Comparison of ENCODE assay signal across 12 cellular contexts in the genomic region with DNA sequence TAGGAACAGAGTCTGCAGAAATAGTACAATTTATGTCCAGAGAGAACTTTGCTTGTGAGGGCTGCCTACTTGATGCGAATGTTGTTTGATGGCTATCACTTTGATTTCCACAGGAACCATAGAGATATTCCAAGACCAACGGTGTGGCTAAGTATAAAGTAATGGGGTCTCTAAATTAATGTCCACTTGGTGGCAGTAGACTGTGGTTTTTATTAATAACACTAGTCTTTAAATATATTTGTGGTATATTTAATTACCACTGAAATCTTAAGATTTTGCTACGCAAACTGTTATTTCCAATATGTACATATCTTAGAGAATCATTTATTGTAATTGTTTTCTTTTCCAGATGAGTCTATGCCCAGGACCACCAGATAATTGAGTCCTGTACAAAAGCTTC.
DNase-seq lines count a peak whose midpoint lies in the region; ATAC-seq and TF ChIP-seq lines count a peak whose summit lies in the region.
"Had no signal": no experiment of that assay in that cellular context is flagged by ENCODE, and none has a peak within 500 bp of the region (broad histone marks: within the 10 kb centered on the region; RNA-seq: fewer than 3 reads in every experiment).

No MANE protein-coding gene starts in this region.

- no peaks in the 10 kb centered on the region for H3K27me3 Mint-ChIP-seq in neural progenitor cell (ENCODE audit: insufficient read depth, low read depth)

- dilution Hi-C loops in mammary epithelial cell (cut with HindIII; ENCODE audit: low sequenced_read_pairs) = no loop called here

- no peak overlapping the region for H3K27ac Mint-ChIP-seq in neural progenitor cell

- peaks cover 4% of the 10 kb centered on the region for H3K9me3 Mint-ChIP-seq in neural progenitor cell

- no peak for ATAC-seq in GM19324 (IDR thresholded peaks at IDR 0.05; ENCODE audit: low FRiP score, unreplicated experiment)

- CTCF ChIA-PET in mammary epithelial cell (lab: Charles Lee; ENCODE audit: low non-redundant PET) = no interaction called here

- intact Hi-C loops in mammary epithelial cell (cut with micrococcal nuclease) = loop anchor here (5.0 kb wide), 2 partner anchors 446 to 651 kb away; no protein-coding TSS in a partner anchor

- DNase-seq in NCI-H510A treated with DMSO at 0.1 percent for 48 hours (lab: John Stamatoyannopoulos, UW) (peak; percentile 17), NCI-H510A (lab: John Stamatoyannopoulos, UW) (no peak), NCI-H1694 treated with DMSO at 0.1 percent for 48 hours (lab: John Stamatoyannopoulos, UW) (peak; percentile 32), mammary epithelial cell (no peak), neural progenitor cell (ENCODE audit: low spot score) (peak; percentile 13), SKM-1 treated with dmso at 0.1 percent for 144 hours (lab: John Stamatoyannopoulos, UW; ENCODE audit: unreplicated experiment) (no peak), AG08395 (ENCODE audit: low spot score) (no peak)
- DNase-seq: GF-D8, NCI-H2029, sigmoid colon, SW 1271 had no signal

- no peaks in the 10 kb centered on the region for H3F3A ChIP-seq in neural progenitor cell (ENCODE audit: low read depth)

- 37% methylated on average over 3 of the region's 3 CpGs for WGBS in mammary epithelial cell (ENCODE audit: low coverage, missing lambda C conversion rate)

- no peak overlapping the region for H3K4me3 ChIP-seq in mammary epithelial cell (replicated peaks in 1 of 3; ENCODE audit: insufficient read depth in 1 of 3, low read depth in 2 of 3, low read length in 3 of 3)
- H3K4me3 ChIP-seq in neural progenitor cell = no peak overlapping the region
- H3K4me3 ChIP-seq: sigmoid colon had no signal

- H3K4me2 ChIP-seq in mammary epithelial cell (ENCODE audit: insufficient read depth, low read depth, low read length) (no peak overlapping the region), neural progenitor cell (no peak overlapping the region)

- no peaks in the 10 kb centered on the region for H3K27me3 ChIP-seq in mammary epithelial cell (ENCODE audit: insufficient read depth, low read length)
- H3K27me3 ChIP-seq in neural progenitor cell = no peaks in the 10 kb centered on the region
- H3K27me3 ChIP-seq: sigmoid colon had no signal

- peak; percentile 22 to 33 for TF ChIP-seq CTCF in mammary epithelial cell (conservative IDR thresholded peaks at IDR 0.05 in 1 of 2, IDR thresholded peaks at IDR 0.05 in 1 of 2; ENCODE audit: extremely low read depth in 1 of 2, insufficient read depth in 1 of 2, low read depth in 1 of 2, low read length in 2 of 2)
- peak; percentile 54 for TF ChIP-seq CTCF in neural progenitor cell (IDR thresholded peaks at IDR 0.05)

- in situ Hi-C loops in mammary epithelial cell (cut with MboI; ENCODE audit: low sequenced_read_pairs in 2 of 2) = no loop called here

- no peaks in the 10 kb centered on the region for H3K4me1 ChIP-seq in mammary epithelial cell (ENCODE audit: insufficient read depth, low read length)
- no peaks in the 10 kb centered on the region for H3K4me1 ChIP-seq in neural progenitor cell
- H3K4me1 ChIP-seq: sigmoid colon had no signal

- no peaks in the 10 kb centered on the region for H3K4me1 Mint-ChIP-seq in neural progenitor cell

- H3K36me3 Mint-ChIP-seq in neural progenitor cell = no peaks in the 10 kb centered on the region

- H3K27ac ChIP-seq in mammary epithelial cell (ENCODE audit: insufficient read depth, low read depth, low read length) (no peak overlapping the region), neural progenitor cell (no peak overlapping the region)
- H3K27ac ChIP-seq: sigmoid colon had no signal

- no TSS peak for BruUV-seq in mammary epithelial cell (replicated peaks; lab: Mats Ljungman, UMichigan)

- no peak overlapping the region for H3K4me3 Mint-ChIP-seq in neural progenitor cell

- no peaks in the 10 kb centered on the region for H3K36me3 ChIP-seq in mammary epithelial cell (ENCODE audit: insufficient read depth, low read length)
- no peaks in the 10 kb centered on the region for H3K36me3 ChIP-seq in neural progenitor cell
- H3K36me3 ChIP-seq: sigmoid colon had no signal

- H4K20me1 ChIP-seq in mammary epithelial cell (ENCODE audit: insufficient read depth, low read length) = no peaks in the 10 kb centered on the region
- H4K20me1 ChIP-seq in neural progenitor cell (ENCODE audit: low read depth) = no peaks in the 10 kb centered on the region

- H3K9me3 ChIP-seq in mammary epithelial cell (replicated peaks; ENCODE audit: insufficient read depth, low read length) = no peaks in the 10 kb centered on the region
- H3K9me3 ChIP-seq in neural progenitor cell (ENCODE audit: low read depth) = no peaks in the 10 kb centered on the region
- H3K9me3 ChIP-seq: sigmoid colon had no signal

- H3K79me2 ChIP-seq in mammary epithelial cell (ENCODE audit: insufficient read depth, low read length) (no peaks in the 10 kb centered on the region), neural progenitor cell (ENCODE audit: low read depth) (no peaks in the 10 kb centered on the region)

- H3K9ac ChIP-seq in mammary epithelial cell (ENCODE audit: insufficient read depth, low read length) (no peak overlapping the region), neural progenitor cell (no peak overlapping the region)

- H2AFZ ChIP-seq in mammary epithelial cell (ENCODE audit: low read depth, low read length) = no peak overlapping the region
- no peak overlapping the region for H2AFZ ChIP-seq in neural progenitor cell (replicated peaks)

Comparison
In these comparisons a context has a peak if more than half of its experiments do, and no peak if none do; other contexts are left out.
1. DNase-seq: peak in NCI-H510A treated with DMSO at 0.1 percent for 48 hours (single experiment), NCI-H1694 treated with DMSO at 0.1 percent for 48 hours (single experiment) and neural progenitor cell (single experiment); none in NCI-H510A (single experiment), mammary epithelial cell (single experiment), SKM-1 treated with dmso at 0.1 percent for 144 hours (single experiment) and AG08395 (single experiment).